In the genomic region with DNA sequence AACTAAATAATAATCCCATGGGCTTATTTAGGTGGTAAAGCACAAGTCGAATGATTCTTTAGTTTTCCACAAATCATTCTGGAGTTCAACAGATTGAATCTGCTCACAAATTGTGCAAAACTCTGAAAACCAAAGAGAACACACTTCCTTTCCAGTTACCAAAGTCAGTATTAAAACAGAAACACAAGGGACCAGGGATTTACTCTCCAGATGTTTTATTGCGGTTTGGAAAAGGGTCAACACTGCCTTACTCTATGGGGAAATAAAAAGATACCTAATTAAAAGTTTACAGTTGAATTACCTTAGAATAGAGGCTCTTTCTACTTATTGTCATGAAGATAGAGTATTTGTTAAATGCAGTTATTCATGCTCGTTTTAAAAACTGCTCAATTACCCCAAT, we compare ENCODE assay signal across 16 cellular contexts. TPM values are rescaled to one million over a fixed set of nuclear protein-coding genes. Genes with fewer than 3 reads are reported as not detected.
A peak's percentile ranks its signal among the peaks of the same experiment; 100 is the strongest.
DNase-seq lines count a peak whose midpoint lies in the region; ATAC-seq and TF ChIP-seq lines count a peak whose summit lies in the region.
"Had no signal": no experiment of that assay in that cellular context is flagged by ENCODE, and none has a peak within 500 bp of the region (broad histone marks: within the 10 kb centered on the region; RNA-seq: fewer than 3 reads in every experiment).

No MANE protein-coding gene starts in this region.

- peaks cover 37% of the 10 kb centered on the region for H3K4me1 ChIP-seq in SJCRH30
- H3K4me1 ChIP-seq: psoas muscle had no signal

- POLR2A ChIA-PET in activated CD4-positive, alpha-beta T cell treated with anti-CD3 and anti-CD28 coated beads, Interleukin-2, amount 10 ng/mL, durations not matched to agents 7 days and 5 days (lab: Charles Lee): no interaction called here

- no peak overlapping the region for H3K4me3 Mint-ChIP-seq in activated CD4-positive, alpha-beta T cell treated with anti-CD3 and anti-CD28 coated beads, Interleukin-2, amount 10 ng/mL, durations not matched to agents 7 days and 5 days
- H3K4me3 Mint-ChIP-seq: activated naive CD8-positive, alpha-beta T cell treated with anti-CD3 and anti-CD28 coated beads, Interleukin-2, amount 50 U/mL, for 24 hours had no signal

- peak overlapping the region; percentile 91 for H3K27ac ChIP-seq in SJCRH30
- H3K27ac ChIP-seq: psoas muscle, upper lobe of right lung had no signal

- H3K4me1 Mint-ChIP-seq in activated CD4-positive, alpha-beta T cell treated with anti-CD3 and anti-CD28 coated beads, Interleukin-2, amount 10 ng/mL, durations not matched to agents 7 days and 5 days: no peaks in the 10 kb centered on the region
- H3K4me1 Mint-ChIP-seq: activated naive CD8-positive, alpha-beta T cell treated with anti-CD3 and anti-CD28 coated beads, Interleukin-2, amount 50 U/mL, for 24 hours had no signal

- H3K4me3 ChIP-seq in SJCRH30 (no peak overlapping the region), foreskin fibroblast (ENCODE audit: low read depth in 1 of 2, low read length in 2 of 2) (no peak overlapping the region)
- H3K4me3 ChIP-seq: psoas muscle, upper lobe of right lung had no signal

- CTCF ChIA-PET in activated CD4-positive, alpha-beta T cell treated with anti-CD3 and anti-CD28 coated beads, Interleukin-2, amount 10 ng/mL, durations not matched to agents 7 days and 5 days (lab: Charles Lee): no interaction called here

- no peak overlapping the region for H3K27ac Mint-ChIP-seq in activated CD4-positive, alpha-beta T cell treated with anti-CD3 and anti-CD28 coated beads, Interleukin-2, amount 10 ng/mL, durations not matched to agents 7 days and 5 days
- H3K27ac Mint-ChIP-seq: activated naive CD8-positive, alpha-beta T cell treated with anti-CD3 and anti-CD28 coated beads, Interleukin-2, amount 50 U/mL, for 24 hours had no signal

- DNase-seq in HCEC 1CT (peak; percentile 52), SJCRH30 (peak in 1 of 2 experiments; percentile 62), foreskin fibroblast (peak; percentile 16 to 60), sciatic nerve (ENCODE audit: low spot score) (no peak), NCI-H510A (lab: John Stamatoyannopoulos, UW) (no peak), NCI-H2171 treated with DMSO at 0.1 percent for 48 hours (lab: John Stamatoyannopoulos, UW) (no peak)
- no peak for DNase-seq in activated CD4-positive, alpha-beta T cell treated with anti-CD3 and anti-CD28 coated beads, Interleukin-2, amount 10 ng/mL, durations not matched to agents 7 days and 5 days
- DNase-seq: activated CD4-positive, alpha-beta T cell treated with anti-CD3 and anti-CD28 coated beads for 4 hours; activated naive CD8-positive, alpha-beta T cell treated with anti-CD3 and anti-CD28 coated beads, Interleukin-2, amount 50 U/mL, for 24 hours; activated T-cell treated with anti-CD3 and anti-CD28 coated beads, Interleukin-2, amount 50 U/mL, for 1 hour; BE2C; erythroblast; psoas muscle; upper lobe of right lung had no signal

- H3K9me3 ChIP-seq in SJCRH30 (replicated peaks): no peaks in the 10 kb centered on the region
- H3K9me3 ChIP-seq: BE2C, psoas muscle, upper lobe of right lung had no signal

- ATAC-seq in sciatic nerve (peak; percentile 65), HG02759 (IDR thresholded peaks at IDR 0.05; ENCODE audit: unreplicated experiment) (no peak)
- ATAC-seq: activated naive CD8-positive, alpha-beta T cell treated with anti-CD3 and anti-CD28 coated beads, Interleukin-2, amount 50 U/mL, for 24 hours; upper lobe of right lung had no signal

- no peaks in the 10 kb centered on the region for H3K9me3 Mint-ChIP-seq in activated CD4-positive, alpha-beta T cell treated with anti-CD3 and anti-CD28 coated beads, Interleukin-2, amount 10 ng/mL, durations not matched to agents 7 days and 5 days
- H3K9me3 Mint-ChIP-seq: activated naive CD8-positive, alpha-beta T cell treated with anti-CD3 and anti-CD28 coated beads, Interleukin-2, amount 50 U/mL, for 24 hours had no signal

- H3K36me3 ChIP-seq in SJCRH30: peaks cover 45% of the 10 kb centered on the region

- no peak for TF ChIP-seq CTCF in foreskin fibroblast (IDR thresholded peaks at IDR 0.05; ENCODE audit: low read depth, low read length)

- H3K36me3 Mint-ChIP-seq in activated CD4-positive, alpha-beta T cell treated with anti-CD3 and anti-CD28 coated beads, Interleukin-2, amount 10 ng/mL, durations not matched to agents 7 days and 5 days (ENCODE audit: low read depth): no peaks in the 10 kb centered on the region

- H3K27me3 Mint-ChIP-seq in activated CD4-positive, alpha-beta T cell treated with anti-CD3 and anti-CD28 coated beads, Interleukin-2, amount 10 ng/mL, durations not matched to agents 7 days and 5 days: peaks cover 49% of the 10 kb centered on the region

- no peaks in the 10 kb centered on the region for H3K27me3 ChIP-seq in SJCRH30
- H3K27me3 ChIP-seq: BE2C, upper lobe of right lung had no signal

- intact Hi-C loops in sciatic nerve (cut with DNase I): no loop called here

RNA-seq across cellular contexts. Expression of gene LAMB1, which starts 8.6 kb away (rescaled TPM):
- 100 and 106 TPM in 2 replicates for total RNA-seq in SJCRH30 (2014; rRNA removed; shearing (Covaris generic))
- total RNA-seq in sciatic nerve: 303 TPM
- total RNA-seq in activated CD4-positive, alpha-beta T cell treated with anti-CD3 and anti-CD28 coated beads, Interleukin-2, amount 10 ng/mL, durations not matched to agents 7 days and 5 days: not detected
- total RNA-seq: T-helper 2 cell treated with Interferon-gamma antibody and Interleukin-4, amounts not matched to agents 100 ng/mL and 5 ng/mL, for 36 hours had no signal

Comparison
In these comparisons a context has a peak if more than half of its experiments do, and no peak if none do; other contexts are left out.
1. DNase-seq: peak in HCEC 1CT (single experiment) and foreskin fibroblast (2 of 2); none in sciatic nerve (single experiment), NCI-H510A (single experiment), activated CD4-positive, alpha-beta T cell treated with anti-CD3 and anti-CD28 coated beads, Interleukin-2, amount 10 ng/mL, durations not matched to agents 7 days and 5 days (single experiment) and NCI-H2171 treated with DMSO at 0.1 percent for 48 hours (single experiment).
2. RNA of gene LAMB1, which starts 8.6 kb away (total RNA-seq): 303 TPM in sciatic nerve (single experiment) and 100 to 106 TPM in SJCRH30; not detected in activated CD4-positive, alpha-beta T cell treated with anti-CD3 and anti-CD28 coated beads, Interleukin-2, amount 10 ng/mL, durations not matched to agents 7 days and 5 days; every median in the first group is over 100 times any median in the second.